In the genomic region with DNA sequence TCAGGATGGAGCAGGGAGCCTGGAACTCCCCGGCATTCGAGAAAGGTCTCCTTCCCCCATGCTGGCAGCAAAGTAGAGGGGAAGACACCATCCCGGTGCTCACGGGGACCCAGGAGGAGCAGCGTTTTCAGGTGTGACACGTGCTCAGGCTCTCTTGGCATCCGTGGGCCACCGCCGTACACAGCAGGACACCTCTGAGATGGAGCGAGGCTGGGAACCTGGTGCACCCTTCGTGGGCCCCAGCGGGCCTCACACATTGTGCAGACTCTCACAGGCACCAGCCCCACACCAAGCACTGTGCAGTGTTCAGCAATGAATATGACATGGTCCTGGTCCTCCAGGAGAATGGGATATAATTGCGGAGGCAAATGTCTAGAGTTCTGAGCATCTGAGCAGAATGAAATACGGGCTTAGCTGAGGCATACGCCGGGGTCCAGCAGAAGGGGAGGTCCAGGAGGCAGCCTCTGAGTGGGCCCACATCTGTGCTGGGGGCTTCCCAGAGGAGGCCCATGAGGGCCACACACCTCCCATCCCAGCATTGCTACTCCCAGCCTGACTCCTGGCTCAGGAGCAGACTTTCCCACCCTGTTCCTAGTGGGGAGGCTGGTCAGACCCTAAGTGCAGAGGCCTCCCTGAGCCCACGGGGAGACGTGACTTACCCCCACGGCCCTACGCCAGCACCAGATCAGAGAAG, we compare ENCODE assay signal across 10 cellular contexts.
DNase-seq lines count a peak whose midpoint lies in the region; ATAC-seq lines count a peak whose summit lies in the region.
"Had no signal": no experiment of that assay in that cellular context is flagged by ENCODE, and none has a peak within 500 bp of the region (broad histone marks: within the 10 kb centered on the region; RNA-seq: fewer than 3 reads in every experiment).

No MANE protein-coding gene starts in this region.

- H3K4me1 Mint-ChIP-seq in activated T-cell treated with anti-CD3 and anti-CD28 coated beads, Interleukin-2, amount 50 U/mL, for 4 hours (ENCODE audit: low read depth): peaks cover 43% of the 10 kb centered on the region
- H3K4me1 Mint-ChIP-seq in activated naive CD8-positive, alpha-beta T cell (ENCODE audit: low read depth): peaks cover 37% of the 10 kb centered on the region

- H3K27ac ChIP-seq in layer of hippocampus (ENCODE audit: low read depth, low read length) (peak overlapping the region; percentile 65), stomach smooth muscle (ENCODE audit: low read length) (peak overlapping the region; percentile 76)

- peak overlapping the region; percentile 58 for H3K27ac Mint-ChIP-seq in activated naive CD8-positive, alpha-beta T cell

- no peaks in the 10 kb centered on the region for H3K27me3 Mint-ChIP-seq in activated T-cell treated with anti-CD3 and anti-CD28 coated beads, Interleukin-2, amount 50 U/mL, for 4 hours (ENCODE audit: low read depth)
- no peaks in the 10 kb centered on the region for H3K27me3 Mint-ChIP-seq in activated naive CD8-positive, alpha-beta T cell

- H3K9me3 Mint-ChIP-seq in activated T-cell treated with anti-CD3 and anti-CD28 coated beads, Interleukin-2, amount 50 U/mL, for 4 hours: no peaks in the 10 kb centered on the region
- H3K9me3 Mint-ChIP-seq in activated naive CD8-positive, alpha-beta T cell (ENCODE audit: low read depth): no peaks in the 10 kb centered on the region

- no peaks in the 10 kb centered on the region for H3K9me3 ChIP-seq in stomach smooth muscle (ENCODE audit: control insufficient read depth in 2 of 2, low read length in 2 of 2)

- H3K4me1 ChIP-seq in stomach smooth muscle (ENCODE audit: control insufficient read depth, insufficient read depth, low read length): peaks cover 84% of the 10 kb centered on the region

- no peak for DNase-seq in activated T-cell treated with anti-CD3 and anti-CD28 coated beads, Interleukin-2, amount 50 U/mL, for 4 hours
- DNase-seq in activated T-cell treated with anti-CD3 and anti-CD28 coated beads, Interleukin-2, amount 50 U/mL, for 48 hours: no peak
- DNase-seq in occipital lobe (lab: John Stamatoyannopoulos, UW) (no peak), DMS79 (lab: John Stamatoyannopoulos, UW) (no peak), NOMO-1 treated with DMSO at 0.1 percent for 48 hours (lab: John Stamatoyannopoulos, UW; ENCODE audit: unreplicated experiment) (no peak)
- DNase-seq: AML-193, NCI-H1048 had no signal

- H3K4me3 ChIP-seq in stomach smooth muscle (ENCODE audit: low read length in 2 of 2): peak overlapping the region in 1 of 2 donors; percentile 87

- H3K9ac ChIP-seq in stomach smooth muscle (ENCODE audit: low read length in 2 of 2): peak overlapping the region in 1 of 2 donors; percentile 42

- ATAC-seq in activated T-cell treated with anti-CD3 and anti-CD28 coated beads, Interleukin-2, amount 50 U/mL, for 4 hours: no peak

- peaks cover 4% of the 10 kb centered on the region for H3K27me3 ChIP-seq in layer of hippocampus (ENCODE audit: control insufficient read depth, insufficient read depth, low read length)
- no peaks in the 10 kb centered on the region for H3K27me3 ChIP-seq in stomach smooth muscle (ENCODE audit: control insufficient read depth in 1 of 2, insufficient read depth in 2 of 2, low read length in 2 of 2)

- peaks cover 5% of the 10 kb centered on the region for H3K36me3 Mint-ChIP-seq in activated T-cell treated with anti-CD3 and anti-CD28 coated beads, Interleukin-2, amount 50 U/mL, for 4 hours (ENCODE audit: insufficient read depth)
- no peaks in the 10 kb centered on the region for H3K36me3 Mint-ChIP-seq in activated naive CD8-positive, alpha-beta T cell

- peaks cover 0 to 3% of the 10 kb centered on the region in 2 donors for H3K36me3 ChIP-seq in stomach smooth muscle (ENCODE audit: control insufficient read depth in 2 of 2, insufficient read depth in 2 of 2, low read length in 2 of 2)

- H3K4me3 Mint-ChIP-seq in activated T-cell treated with anti-CD3 and anti-CD28 coated beads, Interleukin-2, amount 50 U/mL, for 4 hours: peak overlapping the region; percentile 78
- H3K4me3 Mint-ChIP-seq in activated naive CD8-positive, alpha-beta T cell: peak overlapping the region; percentile 80
